ENCODE assay signal across 13 cellular contexts in genomic region chr2:127103243-127104165, GRCh38. TPM values are rescaled to one million over a fixed set of nuclear protein-coding genes. Genes with fewer than 3 reads are reported as not detected.
DNase-seq lines count a peak whose midpoint lies in the region; ATAC-seq and TF ChIP-seq lines count a peak whose summit lies in the region.
"Had no signal": no experiment of that assay in that cellular context is flagged by ENCODE, and none has a peak within 500 bp of the region (broad histone marks: within the 10 kb centered on the region; RNA-seq: fewer than 3 reads in every experiment).

No MANE protein-coding gene starts in this region.

- H3K9me3 ChIP-seq in NT2/D1 (ENCODE audit: insufficient read depth, low read length) (no peaks in the 10 kb centered on the region), smooth muscle cell (replicated peaks; ENCODE audit: low read depth) (no peaks in the 10 kb centered on the region)

- no peak for ATAC-seq in GM19324 (IDR thresholded peaks at IDR 0.05; ENCODE audit: low FRiP score, unreplicated experiment)
- no peak for ATAC-seq in GM21723 (IDR thresholded peaks at IDR 0.05; ENCODE audit: unreplicated experiment)
- ATAC-seq: CD8-positive, alpha-beta T cell had no signal

- no peak overlapping the region for H3K4me3 Mint-ChIP-seq in activated CD4-positive, alpha-beta memory T cell treated with anti-CD3 and anti-CD28 coated beads for 36 hours

- peaks cover 43% of the 10 kb centered on the region for H3K4me1 ChIP-seq in NT2/D1 (ENCODE audit: insufficient read depth, insufficient read length)
- peaks cover 30% of the 10 kb centered on the region for H3K4me1 ChIP-seq in smooth muscle cell (ENCODE audit: low read depth)

- H3K79me2 ChIP-seq in smooth muscle cell (ENCODE audit: low read depth): peaks cover 62% of the 10 kb centered on the region

- H3K27ac ChIP-seq in dorsolateral prefrontal cortex (peak overlapping the region; percentile 29 to 99 (median 97)), smooth muscle cell (ENCODE audit: low read depth) (peak overlapping the region; percentile 78)

- DNase-seq in NT2/D1 (ENCODE audit: low read depth, low spot score) (no peak), dorsolateral prefrontal cortex (peak in 4 of 10 donors; percentile 43 to 77 (median 76)), midbrain (lab: John Stamatoyannopoulos, UW) (peak; percentile 59), smooth muscle cell (lab: John Stamatoyannopoulos, UW; ENCODE audit: unreplicated experiment) (no peak), D341Med (ENCODE audit: low spot score) (no peak)
- DNase-seq in activated CD4-positive, alpha-beta memory T cell treated with anti-CD3 and anti-CD28 coated beads for 36 hours: no peak
- DNase-seq: activated CD4-positive, alpha-beta T cell treated with anti-CD3 and anti-CD28 coated beads, Interleukin-2, amount 50 U/mL, for 48 hours; activated naive CD4-positive, alpha-beta T cell treated with anti-CD3 and anti-CD28 coated beads, Interleukin-2, amount 50 U/mL, for 16 hours; CD8-positive, alpha-beta T cell; cortex of kidney; GF-D8 had no signal

- CTCF ChIA-PET in activated CD4-positive, alpha-beta memory T cell treated with anti-CD3 and anti-CD28 coated beads for 36 hours (lab: Charles Lee): no interaction called here

- H3K36me3 Mint-ChIP-seq in activated CD4-positive, alpha-beta memory T cell treated with anti-CD3 and anti-CD28 coated beads for 36 hours: no peaks in the 10 kb centered on the region
- H3K36me3 Mint-ChIP-seq: CD8-positive, alpha-beta T cell had no signal

- peaks cover 4% of the 10 kb centered on the region for H3K4me1 Mint-ChIP-seq in activated CD4-positive, alpha-beta memory T cell treated with anti-CD3 and anti-CD28 coated beads for 36 hours (ENCODE audit: low read depth)

- no peaks in the 10 kb centered on the region for H3K9me3 Mint-ChIP-seq in activated CD4-positive, alpha-beta memory T cell treated with anti-CD3 and anti-CD28 coated beads for 36 hours
- H3K9me3 Mint-ChIP-seq: CD8-positive, alpha-beta T cell had no signal

- TF ChIP-seq CTCF in dorsolateral prefrontal cortex (IDR thresholded peaks at IDR 0.05 in 54 of 56, conservative IDR thresholded peaks at IDR 0.05 in 2 of 56; ENCODE audit: low read depth in 1 of 56, partially characterized antibody in 56 of 56) (peak in 2 of 56 donors; percentile 13 to 15), smooth muscle cell (IDR thresholded peaks at IDR 0.05; ENCODE audit: borderline replicate concordance, insufficient read depth, poor library complexity, severe bottlenecking) (no peak)

- 67% methylated on average over 24 of the region's 24 CpGs for WGBS in smooth muscle cell (ENCODE audit: low lambda C conversion rate)

- H3K36me3 ChIP-seq in NT2/D1 (ENCODE audit: insufficient read depth, insufficient read length, low read length) (peaks cover 21% of the 10 kb centered on the region), smooth muscle cell (ENCODE audit: low read depth) (no peaks in the 10 kb centered on the region)

- peaks cover 14% of the 10 kb centered on the region for H3F3A ChIP-seq in smooth muscle cell (ENCODE audit: low read depth)

- peak overlapping the region; percentile 27 for H3K9ac ChIP-seq in NT2/D1 (ENCODE audit: insufficient read length, low read depth)
- no peak overlapping the region for H3K9ac ChIP-seq in smooth muscle cell (ENCODE audit: low read depth)

- H3K4me3 ChIP-seq in NT2/D1 (ENCODE audit: insufficient read length, low read depth) (no peak overlapping the region), dorsolateral prefrontal cortex (peak overlapping the region; percentile 75 to 100 (median 96)), smooth muscle cell (no peak overlapping the region)

- POLR2A ChIA-PET in activated CD4-positive, alpha-beta memory T cell treated with anti-CD3 and anti-CD28 coated beads for 36 hours (lab: Charles Lee): interaction anchor here (1.0 kb wide), 1 partner anchor 16 kb away, joined by 3 read pairs; no protein-coding TSS in a partner anchor

- H3K27me3 Mint-ChIP-seq in activated CD4-positive, alpha-beta memory T cell treated with anti-CD3 and anti-CD28 coated beads for 36 hours: peaks cover 6% of the 10 kb centered on the region

- no peak overlapping the region for H2AFZ ChIP-seq in smooth muscle cell (ENCODE audit: low read depth)

- H3K27ac Mint-ChIP-seq in activated CD4-positive, alpha-beta memory T cell treated with anti-CD3 and anti-CD28 coated beads for 36 hours: no peak overlapping the region
- H3K27ac Mint-ChIP-seq: CD8-positive, alpha-beta T cell had no signal

- intact Hi-C loops in dorsolateral prefrontal cortex (cut with DNase I): loop anchor here (2.0 to 10.0 kb wide), 4 partner anchors 21 to 171 kb away; no protein-coding TSS in a partner anchor
- intact Hi-C loops in activated CD4-positive, alpha-beta memory T cell treated with anti-CD3 and anti-CD28 coated beads for 36 hours (cut with micrococcal nuclease): no loop called here

- H4K20me1 ChIP-seq in smooth muscle cell (ENCODE audit: low read depth): peaks cover 40% of the 10 kb centered on the region

- H3K27me3 ChIP-seq in NT2/D1 (ENCODE audit: insufficient read depth, insufficient read length): no peaks in the 10 kb centered on the region
- H3K27me3 ChIP-seq in dorsolateral prefrontal cortex: no peaks in the 10 kb centered on the region
- no peaks in the 10 kb centered on the region for H3K27me3 ChIP-seq in smooth muscle cell (ENCODE audit: low read depth)

- peak overlapping the region; percentile 99 for H3K4me2 ChIP-seq in smooth muscle cell

RNA-seq across cellular contexts. Expression of gene BIN1, which starts 3.5 kb away (rescaled TPM):
- total RNA-seq in dorsolateral prefrontal cortex (100 to 1,000 TPM; 151 to 703 (median 290) TPM), smooth muscle cell (20.0 and 25.4 TPM in 2 replicates)
- 31.9 and 32.4 TPM in 2 replicates for polyA plus RNA-seq in smooth muscle cell
- total RNA-seq in activated CD4-positive, alpha-beta memory T cell treated with anti-CD3 and anti-CD28 coated beads for 36 hours: 10 to 100 TPM; 55.4 to 58.2 TPM

Comparison
In these comparisons a context has a peak if more than half of its experiments do, and no peak if none do; other contexts are left out.
1. H3K4me3 ChIP-seq: peak in dorsolateral prefrontal cortex (59 of 59); none in NT2/D1 (single experiment) and smooth muscle cell (single experiment).